Comparison of ENCODE assay signal across 11 cellular contexts in the genomic region with DNA sequence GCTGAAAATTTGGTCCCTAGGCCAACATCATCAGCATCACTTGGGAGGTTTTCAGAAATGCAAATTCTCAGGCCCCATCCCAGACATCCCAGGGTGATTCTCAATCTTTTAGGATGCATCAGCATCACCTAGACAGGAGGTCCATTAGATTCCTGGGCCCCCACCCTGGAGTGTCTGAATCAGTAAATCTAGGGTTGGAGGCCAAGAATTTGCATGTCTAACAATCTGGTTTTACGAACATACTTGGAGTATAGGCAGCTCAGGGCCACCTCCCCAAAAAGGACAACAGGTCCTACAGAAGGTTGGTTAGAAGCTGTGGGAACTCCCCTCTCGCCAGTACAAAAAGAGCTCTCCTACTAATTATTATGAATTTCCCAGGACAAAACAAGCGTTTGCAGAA. TPM values are rescaled to one million over a fixed set of nuclear protein-coding genes. Genes with fewer than 3 reads are reported as not detected.
DNase-seq lines count a peak whose midpoint lies in the region; ATAC-seq lines count a peak whose summit lies in the region.
"Had no signal": no experiment of that assay in that cellular context is flagged by ENCODE, and none has a peak within 500 bp of the region (broad histone marks: within the 10 kb centered on the region; RNA-seq: fewer than 3 reads in every experiment).

No MANE protein-coding gene starts in this region.

- no peaks in the 10 kb centered on the region for H3K27me3 Mint-ChIP-seq in activated naive CD4-positive, alpha-beta T cell treated with anti-CD3 and anti-CD28 coated beads for 36 hours (ENCODE audit: low read depth)
- H3K27me3 Mint-ChIP-seq in activated naive CD4-positive, alpha-beta T cell treated with anti-CD3 and anti-CD28 coated beads, Interleukin-2, amount 10 ng/mL, durations not matched to agents 7 days and 5 days = no peaks in the 10 kb centered on the region
- H3K27me3 Mint-ChIP-seq: type B pancreatic cell had no signal

- no peak overlapping the region for H3K4me3 ChIP-seq in mucosa of rectum (ENCODE audit: low read length in 2 of 2)
- peak overlapping the region; percentile 16 for H3K4me3 ChIP-seq in urinary bladder (ENCODE audit: low read depth, low read length)
- H3K4me3 ChIP-seq: sigmoid colon had no signal

- peaks cover 73% of the 10 kb centered on the region for H3K36me3 Mint-ChIP-seq in activated naive CD4-positive, alpha-beta T cell treated with anti-CD3 and anti-CD28 coated beads for 36 hours (ENCODE audit: low read depth)
- peaks cover 76% of the 10 kb centered on the region for H3K36me3 Mint-ChIP-seq in activated naive CD4-positive, alpha-beta T cell treated with anti-CD3 and anti-CD28 coated beads, Interleukin-2, amount 10 ng/mL, durations not matched to agents 7 days and 5 days

- DNase-seq in activated naive CD4-positive, alpha-beta T cell treated with anti-CD3 and anti-CD28 coated beads for 36 hours = no peak
- no peak for DNase-seq in activated naive CD4-positive, alpha-beta T cell treated with anti-CD3 and anti-CD28 coated beads, Interleukin-2, amount 50 U/mL, for 16 hours
- DNase-seq in activated naive CD4-positive, alpha-beta T cell treated with anti-CD3 and anti-CD28 coated beads, Interleukin-2, amount 10 ng/mL, durations not matched to agents 7 days and 5 days = no peak
- DNase-seq in NCI-H345 treated with DMSO at 0.1 percent for 48 hours (lab: John Stamatoyannopoulos, UW; ENCODE audit: unreplicated experiment) (no peak), NCI-H1417 (lab: John Stamatoyannopoulos, UW) (no peak)
- DNase-seq: NCI-H2081 treated with DMSO at 0.1 percent for 48 hours, sigmoid colon had no signal

- peak overlapping the region; percentile 5 to 29 for H3K27ac ChIP-seq in mucosa of rectum (ENCODE audit: low read depth in 2 of 2, low read length in 2 of 2)
- no peak overlapping the region for H3K27ac ChIP-seq in urinary bladder (ENCODE audit: low read depth)

- no peak overlapping the region for H3K9ac ChIP-seq in mucosa of rectum (ENCODE audit: low read depth in 1 of 2, low read length in 2 of 2)

- H3K4me3 Mint-ChIP-seq in activated naive CD4-positive, alpha-beta T cell treated with anti-CD3 and anti-CD28 coated beads for 36 hours = peak overlapping the region; percentile 70
- peak overlapping the region; percentile 80 for H3K4me3 Mint-ChIP-seq in activated naive CD4-positive, alpha-beta T cell treated with anti-CD3 and anti-CD28 coated beads, Interleukin-2, amount 10 ng/mL, durations not matched to agents 7 days and 5 days
- H3K4me3 Mint-ChIP-seq: type B pancreatic cell had no signal

- H3K4me1 ChIP-seq in mucosa of rectum (ENCODE audit: control insufficient read depth in 2 of 2, insufficient read depth in 2 of 2, low read length in 2 of 2) (peaks cover 0 to 3% of the 10 kb centered on the region in 2 donors), urinary bladder (ENCODE audit: insufficient read depth) (peaks cover 2% of the 10 kb centered on the region)

- H3K27ac Mint-ChIP-seq in activated naive CD4-positive, alpha-beta T cell treated with anti-CD3 and anti-CD28 coated beads for 36 hours = peak overlapping the region; percentile 95
- H3K27ac Mint-ChIP-seq in activated naive CD4-positive, alpha-beta T cell treated with anti-CD3 and anti-CD28 coated beads, Interleukin-2, amount 10 ng/mL, durations not matched to agents 7 days and 5 days = peak overlapping the region; percentile 97
- H3K27ac Mint-ChIP-seq: type B pancreatic cell had no signal

- peaks cover 2% of the 10 kb centered on the region for H3K9me3 Mint-ChIP-seq in activated naive CD4-positive, alpha-beta T cell treated with anti-CD3 and anti-CD28 coated beads for 36 hours
- H3K9me3 Mint-ChIP-seq in activated naive CD4-positive, alpha-beta T cell treated with anti-CD3 and anti-CD28 coated beads, Interleukin-2, amount 10 ng/mL, durations not matched to agents 7 days and 5 days = no peaks in the 10 kb centered on the region
- H3K9me3 Mint-ChIP-seq: type B pancreatic cell had no signal

- WGBS in urinary bladder = 88% methylated on average over 3 of the region's 3 CpGs

- ATAC-seq in HG02642 (IDR thresholded peaks at IDR 0.05; ENCODE audit: poor library complexity, unreplicated experiment) = no peak

- H3K27me3 ChIP-seq in mucosa of rectum (ENCODE audit: control insufficient read depth in 2 of 2, insufficient read depth in 2 of 2, low read length in 2 of 2) = no peaks in the 10 kb centered on the region
- H3K27me3 ChIP-seq: sigmoid colon had no signal

- H3K36me3 ChIP-seq in mucosa of rectum (ENCODE audit: control insufficient read depth in 2 of 2, insufficient read depth in 2 of 2, low read length in 2 of 2) = peaks cover 0 to 6% of the 10 kb centered on the region in 2 donors
- peaks cover 5% of the 10 kb centered on the region for H3K36me3 ChIP-seq in urinary bladder (ENCODE audit: insufficient read depth)

- CTCF ChIA-PET in activated naive CD4-positive, alpha-beta T cell treated with anti-CD3 and anti-CD28 coated beads for 36 hours (lab: Charles Lee) = interaction anchor here (0.6 to 4.9 kb wide), 5 partner anchors 10 to 908 kb away, joined by 3 to 27 read pairs (median 7); no protein-coding TSS in a partner anchor
- CTCF ChIA-PET in activated naive CD4-positive, alpha-beta T cell treated with anti-CD3 and anti-CD28 coated beads, Interleukin-2, amount 10 ng/mL, durations not matched to agents 7 days and 5 days (lab: Charles Lee) = interaction anchor here (1.0 to 2.6 kb wide), 8 partner anchors 9 to 266 kb away, joined by 3 to 23 read pairs (median 6); a partner anchor contains a TSS

- peaks cover 87% of the 10 kb centered on the region for H3K4me1 Mint-ChIP-seq in activated naive CD4-positive, alpha-beta T cell treated with anti-CD3 and anti-CD28 coated beads for 36 hours (ENCODE audit: low read depth)
- peaks cover 90% of the 10 kb centered on the region for H3K4me1 Mint-ChIP-seq in activated naive CD4-positive, alpha-beta T cell treated with anti-CD3 and anti-CD28 coated beads, Interleukin-2, amount 10 ng/mL, durations not matched to agents 7 days and 5 days

- intact Hi-C loops in activated naive CD4-positive, alpha-beta T cell treated with anti-CD3 and anti-CD28 coated beads for 36 hours (cut with micrococcal nuclease) = loop anchor here (2.0 kb wide), 1 partner anchor 15 kb away; a partner anchor contains a TSS

- no peaks in the 10 kb centered on the region for H3K9me3 ChIP-seq in mucosa of rectum (ENCODE audit: control insufficient read depth in 2 of 2, low read length in 2 of 2)
- H3K9me3 ChIP-seq: sigmoid colon had no signal

RNA-seq across cellular contexts. Expression of a gene that starts 15.5 kb away (rescaled TPM):
- 100 to 1,000 TPM; 131 to 134 TPM for total RNA-seq in activated naive CD4-positive, alpha-beta T cell treated with anti-CD3 and anti-CD28 coated beads for 36 hours
- total RNA-seq in urinary bladder = 39.5 TPM
- 10.2 TPM for polyA plus RNA-seq in urinary bladder

RNA-seq across cellular contexts. Expression of a gene that starts 58.2 kb away (rescaled TPM):
- 1 to 10 TPM; 4.5 to 5.1 TPM for total RNA-seq in activated naive CD4-positive, alpha-beta T cell treated with anti-CD3 and anti-CD28 coated beads for 36 hours
- 37.4 TPM for total RNA-seq in urinary bladder
- polyA plus RNA-seq in urinary bladder = 3.3 TPM
